ENCODE assay signal across 6 cellular contexts in the genomic region with DNA sequence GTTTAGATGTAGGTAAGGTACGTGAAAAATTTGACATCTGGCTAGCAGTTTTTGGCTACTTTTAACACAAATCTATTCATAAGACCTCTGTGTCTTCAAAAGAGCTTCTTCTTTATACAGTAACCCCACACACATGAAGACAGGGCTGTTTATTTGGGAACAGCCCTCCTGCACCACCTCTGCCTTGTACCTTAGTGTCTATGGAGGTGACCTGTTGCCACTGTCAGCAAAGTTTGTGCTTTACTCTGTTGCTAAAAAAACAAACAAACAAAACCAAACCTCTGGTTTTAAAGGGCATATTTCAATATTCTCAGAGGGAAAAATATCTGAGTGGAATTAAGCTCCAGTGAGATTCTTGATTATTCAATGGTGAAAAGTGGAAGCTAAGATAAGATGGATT.
"Had no signal": no experiment of that assay in that cellular context is flagged by ENCODE, and none has a peak within 500 bp of the region (broad histone marks: within the 10 kb centered on the region; RNA-seq: fewer than 3 reads in every experiment).

No MANE protein-coding gene starts in this region.

- H3K9me3 Mint-ChIP-seq: GM23338, H9 had no signal

- ATAC-seq: GM23338, K562 had no signal

- H3K27ac Mint-ChIP-seq: GM23338, H9 had no signal

- H3K4me3 Mint-ChIP-seq: GM23338, H9 had no signal

- H3K27ac ChIP-seq: HL-60 had no signal

- H3K4me3 ChIP-seq: GM23338, K562 had no signal

- H3K4me2 ChIP-seq: GM23338 had no signal

- DNase-seq: H9, HCEC 1CT, IMR-90 had no signal

- H2AFZ ChIP-seq: GM23338 had no signal
